ENCODE assay signal across 10 cellular contexts in genomic region chr12:87439990-87440827, GRCh38.
DNase-seq lines count a peak whose midpoint lies in the region; ATAC-seq and TF ChIP-seq lines count a peak whose summit lies in the region.
"Had no signal": no experiment of that assay in that cellular context is flagged by ENCODE, and none has a peak within 500 bp of the region (broad histone marks: within the 10 kb centered on the region; RNA-seq: fewer than 3 reads in every experiment).

No MANE protein-coding gene starts in this region.

- H3K36me3 ChIP-seq in HEK293 (ENCODE audit: control insufficient read depth in 2 of 2, insufficient read depth in 1 of 2, low read length in 2 of 2) (no peaks in the 10 kb centered on the region), adipocyte (ENCODE audit: control insufficient read depth, insufficient read depth, low read length, severe bottlenecking) (no peaks in the 10 kb centered on the region), stomach (no peaks in the 10 kb centered on the region)

- H3K4me3 ChIP-seq in HEK293 (ENCODE audit: low read depth, low read length) (no peak overlapping the region), adipocyte (ENCODE audit: low read length) (no peak overlapping the region), stomach (no peak overlapping the region)

- no peaks in the 10 kb centered on the region for H3K27me3 ChIP-seq in adipocyte (replicated peaks; ENCODE audit: control insufficient read depth, insufficient read depth, low read length)
- H3K27me3 ChIP-seq in stomach = no peaks in the 10 kb centered on the region

- POLR2A ChIA-PET in HEK293 (lab: Yijun Ruan, JAX) = no interaction called here

- ATAC-seq in GM21723 (IDR thresholded peaks at IDR 0.05; ENCODE audit: unreplicated experiment) = no peak

- TF ChIP-seq CTCF in HEK293 (tag by site-specific recombination; IDR thresholded peaks at IDR 0.05) (no peak), stomach (IDR thresholded peaks at IDR 0.05) (no peak)

- TF ChIP-seq POLR2A in stomach (IDR thresholded peaks at IDR 0.05) = no peak

- peak; percentile 91 for DNase-seq in adipocyte (ENCODE audit: low read depth)
- DNase-seq in glomerular endothelial cell (ENCODE audit: extremely low read depth, low read depth, low spot score) = peak; percentile 83
- peak; percentile 46 for DNase-seq in stomach
- DNase-seq in UCSD-AML1 (lab: John Stamatoyannopoulos, UW; ENCODE audit: unreplicated experiment) = no peak
- no peak for DNase-seq in D341Med (ENCODE audit: low spot score)
- no peak for DNase-seq in NCI-H526 treated with DMSO at 0.1 percent for 48 hours (lab: John Stamatoyannopoulos, UW)
- DNase-seq: retina, T-helper 1 cell had no signal

- H3K27ac ChIP-seq in HEK293 (ENCODE audit: extremely low read depth, low read depth, low read length) (no peak overlapping the region), stomach (no peak overlapping the region)

- H3K4me1 ChIP-seq in HEK293 (ENCODE audit: control insufficient read depth, insufficient read depth, low read length) (no peaks in the 10 kb centered on the region), adipocyte (ENCODE audit: control insufficient read depth, insufficient read depth, low read length) (peaks cover 20% of the 10 kb centered on the region), stomach (no peaks in the 10 kb centered on the region)

- H3K9me3 ChIP-seq in HEK293 (ENCODE audit: control insufficient read depth, insufficient read depth, low read depth, low read length) (no peaks in the 10 kb centered on the region), adipocyte (ENCODE audit: control insufficient read depth, low read length) (no peaks in the 10 kb centered on the region), stomach (no peaks in the 10 kb centered on the region)

- no peak for TF ChIP-seq EP300 in stomach (IDR thresholded peaks at IDR 0.05)

- intact Hi-C loops in stomach (cut with DNase I; ENCODE audit: low total_unique reads) = no loop called here

- no peak overlapping the region for H3K9ac ChIP-seq in adipocyte (ENCODE audit: low read length)

- CTCF ChIA-PET in HEK293 (lab: Yijun Ruan, JAX) = no interaction called here

- WGBS in stomach, 5 donors = 3 to 30% (median 8%) methylated on average over 2 of the region's 2 CpGs

TF ChIP-seq in HEK293, 187 proteins besides CTCF, POLR2A, EP300 and RAD21:
- TF ChIP-seq TRIM28 (IDR thresholded peaks at IDR 0.05; ENCODE audit: borderline replicate concordance, low read length) (peak; percentile 28; the same call in 1 of the 2 replicates), ZNF280D (tag by site-specific recombination; IDR thresholded peaks at IDR 0.05) (no peak)

Comparison
In these comparisons a context has a peak if more than half of its experiments do, and no peak if none do; other contexts are left out.
1. DNase-seq: peak in adipocyte (single experiment), glomerular endothelial cell (single experiment) and stomach (single experiment); none in UCSD-AML1 (single experiment), D341Med (single experiment) and NCI-H526 treated with DMSO at 0.1 percent for 48 hours (single experiment).